1 cellular context compared by ENCODE assay signal in the genomic region with DNA sequence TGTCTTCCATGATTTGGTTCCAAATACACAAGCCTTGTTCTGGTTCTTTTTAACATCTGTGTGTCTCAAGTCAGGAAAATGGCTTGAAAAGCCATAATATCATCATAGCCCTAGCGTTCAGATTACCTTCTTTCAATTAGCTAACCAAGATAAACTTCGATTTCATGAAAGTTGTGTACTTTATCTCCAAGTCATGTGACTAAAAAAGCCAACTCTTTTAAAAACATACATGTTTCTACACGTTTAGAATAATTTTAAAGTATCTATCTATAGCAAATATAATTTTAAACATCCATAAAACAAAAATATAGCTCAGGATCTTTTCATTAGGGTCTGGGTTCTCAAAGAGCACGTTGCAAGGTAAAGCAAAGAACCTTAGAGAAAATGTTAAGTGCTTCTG.
TF ChIP-seq lines count a peak whose summit lies in the region.

No MANE protein-coding gene starts in this region.

TF ChIP-seq in SK-N-SH treated with all-trans-retinoic acid at 6 μM for 48 hours, 23 proteins besides CTCF, POLR2A, EP300 and RAD21 (continued from another document):
- TF ChIP-seq ARNTL (CRISPR knock-in tag; IDR thresholded peaks at IDR 0.05; ENCODE audit: borderline replicate concordance, low read depth) = no peak
- TF ChIP-seq PATZ1 (CRISPR knock-in tag; IDR thresholded peaks at IDR 0.05; ENCODE audit: borderline replicate concordance) = no peak
- no peak for TF ChIP-seq BACH2 (CRISPR knock-in tag; IDR thresholded peaks at IDR 0.05; ENCODE audit: borderline replicate concordance)
- TF ChIP-seq SNAI2 (CRISPR knock-in tag; IDR thresholded peaks at IDR 0.05) = no peak
- TF ChIP-seq GLIS3 (CRISPR knock-in tag; IDR thresholded peaks at IDR 0.05) = no peak
- no peak for TF ChIP-seq OSR1 (CRISPR knock-in tag; IDR thresholded peaks at IDR 0.05)
TF ChIP-seq in SK-N-SH treated with all-trans-retinoic acid at 6 μM for 48 hours: peak in this region for 0.
